Comparison of ENCODE assay signal across 14 cellular contexts in the genomic region with DNA sequence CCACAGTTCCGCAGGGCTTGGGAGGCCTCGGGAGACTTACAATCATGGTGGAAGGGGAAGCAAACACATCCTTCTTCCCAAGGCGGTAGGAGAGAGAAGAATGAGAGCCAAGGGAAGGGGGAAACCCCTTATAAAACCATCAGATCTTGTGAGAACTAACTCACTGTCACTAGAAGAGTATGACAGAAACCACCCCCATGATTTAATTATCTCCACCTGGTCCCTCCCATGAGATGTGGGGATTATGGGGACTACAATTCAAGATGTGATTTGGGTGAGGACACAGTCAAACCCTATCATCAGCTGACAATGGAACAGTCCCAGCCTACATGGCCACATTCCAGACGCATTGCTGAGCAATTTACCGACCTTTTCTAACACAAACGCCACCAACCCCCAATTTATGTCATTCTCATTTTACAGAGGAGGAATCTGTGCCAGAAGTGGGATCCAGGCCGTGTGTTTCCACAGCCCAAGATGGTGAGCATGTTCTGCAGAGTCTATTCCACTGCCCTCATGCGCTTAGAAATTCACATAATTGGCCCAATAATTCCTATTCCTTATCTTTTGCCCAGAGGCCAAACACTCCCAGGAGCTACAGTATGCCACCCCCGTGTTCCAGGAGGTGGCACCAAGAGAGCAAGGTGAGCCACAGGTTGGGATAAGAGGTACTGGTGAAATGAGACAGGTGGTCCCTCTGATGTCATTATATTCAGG. TPM values are rescaled to one million over a fixed set of nuclear protein-coding genes. Genes with fewer than 3 reads are reported as not detected.
"Had no signal": no experiment of that assay in that cellular context is flagged by ENCODE, and none has a peak within 500 bp of the region (broad histone marks: within the 10 kb centered on the region; RNA-seq: fewer than 3 reads in every experiment).

No MANE protein-coding gene starts in this region.

- FAIRE-seq: kidney had no signal

- H3K9me3 Mint-ChIP-seq: activated CD4-positive, alpha-beta memory T cell treated with anti-CD3 and anti-CD28 coated beads for 36 hours; naive thymus-derived CD8-positive, alpha-beta T cell; stimulated activated naive B cell treated with anti-CD40 and anti-IgM and Interleukin-4, amounts not matched to agents 10 μg/mL and 1 μg/mL and 100 μg/mL, for 72 hours had no signal

- ATAC-seq: activated CD8-positive, alpha-beta memory T cell treated with anti-CD3 and anti-CD28 coated beads, Interleukin-2, amount 10 ng/mL, durations not matched to agents 7 days and 5 days; left lung; naive thymus-derived CD8-positive, alpha-beta T cell; stimulated activated naive B cell treated with anti-CD40 and anti-IgM and Interleukin-4, amounts not matched to agents 10 μg/mL and 1 μg/mL and 100 μg/mL, for 72 hours had no signal

- H3K36me3 ChIP-seq: cardiac muscle cell, tibial artery had no signal

- H3K27ac ChIP-seq: cardiac muscle cell, left lung, tibial artery had no signal

- H3K4me1 Mint-ChIP-seq: activated CD8-positive, alpha-beta memory T cell treated with anti-CD3 and anti-CD28 coated beads, Interleukin-2, amount 10 ng/mL, durations not matched to agents 7 days and 5 days; stimulated activated naive B cell treated with anti-CD40 and anti-IgM and Interleukin-4, amounts not matched to agents 10 μg/mL and 1 μg/mL and 100 μg/mL, for 72 hours had no signal

- H3K9me3 ChIP-seq: left lung, tibial artery had no signal

- H3K4me3 Mint-ChIP-seq: activated CD4-positive, alpha-beta memory T cell treated with anti-CD3 and anti-CD28 coated beads for 36 hours; activated CD8-positive, alpha-beta memory T cell treated with anti-CD3 and anti-CD28 coated beads, Interleukin-2, amount 10 ng/mL, durations not matched to agents 7 days and 5 days; naive thymus-derived CD8-positive, alpha-beta T cell; stimulated activated naive B cell treated with anti-CD40 and anti-IgM and Interleukin-4, amounts not matched to agents 10 μg/mL and 1 μg/mL and 100 μg/mL, for 72 hours had no signal

- H3K27me3 Mint-ChIP-seq: activated CD4-positive, alpha-beta memory T cell treated with anti-CD3 and anti-CD28 coated beads for 36 hours; stimulated activated naive B cell treated with anti-CD40 and anti-IgM and Interleukin-4, amounts not matched to agents 10 μg/mL and 1 μg/mL and 100 μg/mL, for 72 hours had no signal

- H3K4me3 ChIP-seq: cardiac muscle cell, left lung, tibial artery had no signal

- DNase-seq: activated CD4-positive, alpha-beta memory T cell treated with anti-CD3 and anti-CD28 coated beads for 36 hours; activated CD4-positive, alpha-beta T cell treated with anti-CD3 and anti-CD28 coated beads for 1 hour; activated CD8-positive, alpha-beta memory T cell treated with anti-CD3 and anti-CD28 coated beads, Interleukin-2, amount 10 ng/mL, durations not matched to agents 7 days and 5 days; activated naive CD4-positive, alpha-beta T cell treated with anti-CD3 and anti-CD28 coated beads, Interleukin-2, amount 50 U/mL, for 16 hours; activated T-cell treated with anti-CD3 and anti-CD28 coated beads, Interleukin-2, amount 50 U/mL, for 1 hour; kidney; left lung; naive thymus-derived CD8-positive, alpha-beta T cell; posterior cingulate gyrus; stimulated activated CD4-positive, alpha-beta T cell treated with anti-CD3 and anti-CD28 coated beads, Interleukin-2, amount 100 ng/mL, for 48 hours; stimulated activated naive B cell treated with anti-CD40 and anti-IgM and Interleukin-4, amounts not matched to agents 10 μg/mL and 1 μg/mL and 100 μg/mL, for 72 hours; T1000; tibial artery had no signal

- H3K4me1 ChIP-seq: left lung, tibial artery had no signal

- H3K27ac Mint-ChIP-seq: activated CD4-positive, alpha-beta memory T cell treated with anti-CD3 and anti-CD28 coated beads for 36 hours; activated CD8-positive, alpha-beta memory T cell treated with anti-CD3 and anti-CD28 coated beads, Interleukin-2, amount 10 ng/mL, durations not matched to agents 7 days and 5 days; stimulated activated naive B cell treated with anti-CD40 and anti-IgM and Interleukin-4, amounts not matched to agents 10 μg/mL and 1 μg/mL and 100 μg/mL, for 72 hours had no signal

- H3K36me3 Mint-ChIP-seq: activated CD4-positive, alpha-beta memory T cell treated with anti-CD3 and anti-CD28 coated beads for 36 hours; activated CD8-positive, alpha-beta memory T cell treated with anti-CD3 and anti-CD28 coated beads, Interleukin-2, amount 10 ng/mL, durations not matched to agents 7 days and 5 days; naive thymus-derived CD8-positive, alpha-beta T cell had no signal

- H3K27me3 ChIP-seq: cardiac muscle cell, left lung had no signal

RNA-seq across cellular contexts. Expression of gene MILR1, which starts 17.3 kb away (rescaled TPM):
- total RNA-seq: activated CD4-positive, alpha-beta memory T cell treated with anti-CD3 and anti-CD28 coated beads for 36 hours; cardiac muscle cell; naive thymus-derived CD8-positive, alpha-beta T cell had no signal
- polyA plus RNA-seq: cardiac muscle cell; naive thymus-derived CD8-positive, alpha-beta T cell had no signal
